Comparison of ENCODE assay signal across 8 cellular contexts in the genomic region with DNA sequence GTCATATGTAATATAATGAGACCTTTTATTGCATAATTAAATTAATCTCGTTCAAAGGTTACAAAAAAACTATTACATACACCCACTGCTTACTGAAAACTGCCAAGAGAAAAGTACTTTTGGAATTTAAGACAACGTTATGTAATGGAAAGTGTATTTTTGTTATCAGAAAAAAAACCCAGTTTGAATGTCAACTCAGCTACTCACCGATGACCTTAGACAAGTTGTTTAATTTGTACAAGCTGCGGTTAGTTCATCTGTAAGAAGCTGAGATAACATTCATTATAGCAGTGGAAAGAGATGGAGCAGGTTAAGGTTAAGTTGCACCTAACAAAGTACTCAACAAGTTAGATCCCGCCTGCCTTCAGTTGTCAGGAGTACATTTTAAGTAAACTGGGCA. TPM values are rescaled to one million over a fixed set of nuclear protein-coding genes. Genes with fewer than 3 reads are reported as not detected.
A peak's percentile ranks its signal among the peaks of the same experiment; 100 is the strongest.
DNase-seq lines count a peak whose midpoint lies in the region; ATAC-seq and TF ChIP-seq lines count a peak whose summit lies in the region.

No MANE protein-coding gene starts in this region.

- DNase-seq in activated CD8-positive, alpha-beta memory T cell treated with anti-CD3 and anti-CD28 coated beads, Interleukin-2, amount 10 ng/mL, durations not matched to agents 7 days and 5 days: no peak
- no peak for DNase-seq in activated CD8-positive, alpha-beta memory T cell treated with anti-CD3 and anti-CD28 coated beads, Interleukin-2, amount 50 U/mL, for 4 hours
- DNase-seq in astrocyte of the cerebellum (ENCODE audit: low read depth) (no peak), right lobe of liver (no peak), tibial nerve (ENCODE audit: low spot score in 2 of 2) (no peak), NCI-H82 (lab: John Stamatoyannopoulos, UW) (no peak), H4 (ENCODE audit: low spot score) (no peak)

- H3K4me3 Mint-ChIP-seq in activated CD8-positive, alpha-beta memory T cell treated with anti-CD3 and anti-CD28 coated beads, Interleukin-2, amount 10 ng/mL, durations not matched to agents 7 days and 5 days: peak overlapping the region; percentile 100

- peaks cover 40% of the 10 kb centered on the region for H3K36me3 Mint-ChIP-seq in activated CD8-positive, alpha-beta memory T cell treated with anti-CD3 and anti-CD28 coated beads, Interleukin-2, amount 10 ng/mL, durations not matched to agents 7 days and 5 days

- H3K4me1 Mint-ChIP-seq in activated CD8-positive, alpha-beta memory T cell treated with anti-CD3 and anti-CD28 coated beads, Interleukin-2, amount 10 ng/mL, durations not matched to agents 7 days and 5 days: peaks cover 61% of the 10 kb centered on the region

- peak overlapping the region; percentile 100 for H3K27ac Mint-ChIP-seq in activated CD8-positive, alpha-beta memory T cell treated with anti-CD3 and anti-CD28 coated beads, Interleukin-2, amount 10 ng/mL, durations not matched to agents 7 days and 5 days

- WGBS in right lobe of liver (ENCODE audit: insufficient coverage, low coverage, low lambda C conversion rate, missing lambda C conversion rate): 4% methylated on average over 5 of the region's 5 CpGs
- WGBS in tibial nerve, 2 donors: 13 to 14% methylated on average over 5 of the region's 5 CpGs

- H3K4me1 ChIP-seq in right lobe of liver (peaks cover 0 to 44% (median 16%) of the 10 kb centered on the region in 4 donors), tibial nerve (peaks cover 3 to 66% (median 31%) of the 10 kb centered on the region in 4 donors)

- CTCF ChIA-PET in activated CD8-positive, alpha-beta memory T cell treated with anti-CD3 and anti-CD28 coated beads, Interleukin-2, amount 10 ng/mL, durations not matched to agents 7 days and 5 days (lab: Charles Lee): interaction anchor here (1.4 to 1.5 kb wide), 3 partner anchors 14 to 652 kb away, joined by 3 to 6 read pairs (median 4); partner anchors contain the start of gene STK17A

- no peak for TF ChIP-seq POLR2A in right lobe of liver (IDR thresholded peaks at IDR 0.05)
- no peak for TF ChIP-seq POLR2A in tibial nerve (IDR thresholded peaks at IDR 0.05)

- H3K27me3 ChIP-seq in right lobe of liver (no peaks in the 10 kb centered on the region), tibial nerve (no peaks in the 10 kb centered on the region)

- intact Hi-C loops in right lobe of liver (cut with DNase I): no loop called here

- peak overlapping the region; percentile 73 for H3K4me3 ChIP-seq in astrocyte of the cerebellum (ENCODE audit: low read depth, low read length)
- H3K4me3 ChIP-seq in right lobe of liver: peak overlapping the region; percentile 83 to 89 (median 83)
- H3K4me3 ChIP-seq in tibial nerve: peak overlapping the region; percentile 63 to 90 (median 78)

- no peaks in the 10 kb centered on the region for H3K9me3 ChIP-seq in right lobe of liver
- H3K9me3 ChIP-seq in tibial nerve: no peaks in the 10 kb centered on the region

- peak overlapping the region; percentile 71 to 89 (median 83) for H3K27ac ChIP-seq in right lobe of liver
- no peak overlapping the region for H3K27ac ChIP-seq in tibial nerve

- ATAC-seq in activated CD8-positive, alpha-beta memory T cell treated with anti-CD3 and anti-CD28 coated beads, Interleukin-2, amount 10 ng/mL, durations not matched to agents 7 days and 5 days: no peak
- ATAC-seq in right lobe of liver (peak; percentile 2 to 25 (median 12)), GM21526 (IDR thresholded peaks at IDR 0.05; ENCODE audit: low FRiP score, unreplicated experiment) (no peak)

- no peak for TF ChIP-seq EP300 in tibial nerve (IDR thresholded peaks at IDR 0.05)

- H3K9me3 Mint-ChIP-seq in activated CD8-positive, alpha-beta memory T cell treated with anti-CD3 and anti-CD28 coated beads, Interleukin-2, amount 10 ng/mL, durations not matched to agents 7 days and 5 days (ENCODE audit: low read depth): no peaks in the 10 kb centered on the region

- TF ChIP-seq CTCF in astrocyte of the cerebellum (IDR thresholded peaks at IDR 0.05; ENCODE audit: low read depth, low read length, missing control alignments) (no peak), right lobe of liver (IDR thresholded peaks at IDR 0.05) (no peak), tibial nerve (IDR thresholded peaks at IDR 0.05) (no peak)

- in situ Hi-C loops in astrocyte of the cerebellum (cut with HindIII; ENCODE audit: low sequenced_read_pairs): loop anchor here (25.0 kb wide), 1 partner anchor 506 kb away; no protein-coding TSS in a partner anchor

- no peaks in the 10 kb centered on the region for H3K27me3 Mint-ChIP-seq in activated CD8-positive, alpha-beta memory T cell treated with anti-CD3 and anti-CD28 coated beads, Interleukin-2, amount 10 ng/mL, durations not matched to agents 7 days and 5 days

- H3K36me3 ChIP-seq in right lobe of liver (peaks cover 0 to 24% (median 11%) of the 10 kb centered on the region in 4 donors), tibial nerve (peaks cover 0 to 27% (median 4%) of the 10 kb centered on the region in 3 donors)

RNA-seq across cellular contexts. Expression of gene PSMA2, which starts 1.1 kb away (rescaled TPM):
- total RNA-seq in activated CD8-positive, alpha-beta memory T cell treated with anti-CD3 and anti-CD28 coated beads, Interleukin-2, amount 10 ng/mL, durations not matched to agents 7 days and 5 days: 100 to 1,000 TPM; 135 to 158 TPM
- 10 to 100 TPM; 40.9 to 79.5 (median 67.5) TPM for total RNA-seq in right lobe of liver
- 10 to 100 TPM; 26.3 to 86.7 (median 48.7) TPM for total RNA-seq in tibial nerve
- total RNA-seq in H4 (2014; rRNA removed; shearing (Covaris generic)): 653 and 656 TPM in 2 replicates

RNA-seq across cellular contexts. Expression of gene MRPL32, which starts 1.3 kb away (rescaled TPM):
- 10 to 100 TPM; 48.5 to 54.4 TPM for total RNA-seq in activated CD8-positive, alpha-beta memory T cell treated with anti-CD3 and anti-CD28 coated beads, Interleukin-2, amount 10 ng/mL, durations not matched to agents 7 days and 5 days
- total RNA-seq in right lobe of liver (10 to 100 TPM; 29.9 to 52.2 (median 43.9) TPM), tibial nerve (10 to 100 TPM; 30.2 to 58.8 (median 34.5) TPM)
- total RNA-seq in H4 (2014; rRNA removed; shearing (Covaris generic)): 114 and 145 TPM in 2 replicates

RNA-seq across cellular contexts. Expression of gene C7orf25, which starts 19.0 kb away (rescaled TPM):
- total RNA-seq in activated CD8-positive, alpha-beta memory T cell treated with anti-CD3 and anti-CD28 coated beads, Interleukin-2, amount 10 ng/mL, durations not matched to agents 7 days and 5 days: 1 to 10 TPM; 5.9 to 6.8 TPM
- 1 to 10 TPM; 2.4 to 6.7 (median 3.7) TPM for total RNA-seq in right lobe of liver
- 10 to 100 TPM; 12.8 to 28.2 (median 14.6) TPM for total RNA-seq in tibial nerve
- 13.2 and 15.8 TPM in 2 replicates for total RNA-seq in H4 (2014; rRNA removed; shearing (Covaris generic))

Comparison
In these comparisons a context has a peak if more than half of its experiments do, and no peak if none do; other contexts are left out.
1. ATAC-seq: peak in right lobe of liver (4 of 4); none in activated CD8-positive, alpha-beta memory T cell treated with anti-CD3 and anti-CD28 coated beads, Interleukin-2, amount 10 ng/mL, durations not matched to agents 7 days and 5 days (single experiment) and GM21526 (single experiment).
2. H3K27ac ChIP-seq: peak in right lobe of liver (3 of 3); none in tibial nerve (0 of 4).
3. Peak in every context shown above with its lines, with median percentiles within 50 percentile points of each other: H3K4me3 ChIP-seq.